ENCODE assay signal across 15 cellular contexts in the genomic region with DNA sequence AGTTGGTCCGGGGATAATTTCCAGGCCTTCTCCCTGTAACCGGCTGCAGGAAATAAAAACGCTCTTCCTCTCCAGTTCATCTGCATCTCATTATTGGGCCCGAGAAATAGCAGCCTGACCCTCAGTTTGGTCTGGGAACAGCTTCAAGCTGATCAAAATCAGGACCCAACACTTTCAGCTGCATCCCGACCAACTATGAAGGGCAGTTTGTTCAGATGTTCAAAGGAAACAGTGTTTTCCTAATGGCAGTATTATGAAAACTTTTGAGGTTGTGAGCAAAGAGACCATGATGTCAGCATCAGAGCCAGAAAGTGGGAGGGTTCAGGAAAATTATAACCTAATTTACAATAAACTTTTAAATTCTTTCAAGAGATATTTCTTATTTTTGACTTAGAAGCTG. TPM values are rescaled to one million over a fixed set of nuclear protein-coding genes. Genes with fewer than 3 reads are reported as not detected.
DNase-seq lines count a peak whose midpoint lies in the region; ATAC-seq, FAIRE-seq and TF ChIP-seq lines count a peak whose summit lies in the region.
"Had no signal": no experiment of that assay in that cellular context is flagged by ENCODE, and none has a peak within 500 bp of the region (broad histone marks: within the 10 kb centered on the region; RNA-seq: fewer than 3 reads in every experiment).

No MANE protein-coding gene starts in this region.

- H3K4me3 Mint-ChIP-seq in activated naive CD4-positive, alpha-beta T cell treated with anti-CD3 and anti-CD28 coated beads, Interleukin-2, amount 50 U/mL, for 24 hours: no peak overlapping the region
- no peak overlapping the region for H3K4me3 Mint-ChIP-seq in activated naive CD8-positive, alpha-beta T cell treated with anti-CD3 and anti-CD28 coated beads, Interleukin-2, amount 50 U/mL, for 24 hours
- H3K4me3 Mint-ChIP-seq: activated CD4-positive, alpha-beta T cell treated with anti-CD3 and anti-CD28 coated beads, Interleukin-2, amount 10 ng/mL, durations not matched to agents 24 days and 14 days; activated naive CD4-positive, alpha-beta T cell treated with anti-CD3 and anti-CD28 coated beads, Interleukin-2, amount 10 ng/mL, durations not matched to agents 7 days and 5 days had no signal

- H3K9me3 ChIP-seq in kidney (ENCODE audit: control insufficient read depth in 1 of 2, low read length in 2 of 2) (no peaks in the 10 kb centered on the region), suprapubic skin (no peaks in the 10 kb centered on the region)

- FAIRE-seq in kidney (lab: Jason Lieb, UNC): no peak
- FAIRE-seq: colon, frontal cortex, urothelium cell line had no signal

- WGBS in suprapubic skin: 52% methylated on average over 5 of the region's 5 CpGs

- intact Hi-C loops in kidney (cut with DNase I): no loop called here

- peaks cover 98% of the 10 kb centered on the region for H3K4me1 Mint-ChIP-seq in activated naive CD4-positive, alpha-beta T cell treated with anti-CD3 and anti-CD28 coated beads, Interleukin-2, amount 50 U/mL, for 24 hours
- peaks cover 94% of the 10 kb centered on the region for H3K4me1 Mint-ChIP-seq in activated naive CD8-positive, alpha-beta T cell treated with anti-CD3 and anti-CD28 coated beads, Interleukin-2, amount 50 U/mL, for 24 hours

- DNase-seq in activated naive CD4-positive, alpha-beta T cell treated with Interleukin-2 at 50 U/mL for 16 hours: no peak
- DNase-seq in activated naive CD8-positive, alpha-beta T cell treated with anti-CD3 and anti-CD28 coated beads, Interleukin-2, amount 50 U/mL, for 24 hours: no peak
- DNase-seq in kidney (no peak), suprapubic skin (ENCODE audit: low spot score in 2 of 2) (no peak), GM13977 (ENCODE audit: low spot score) (no peak), iPS-NIHi7 (ENCODE audit: extremely low spot score) (no peak)
- DNase-seq: activated CD4-positive, alpha-beta T cell treated with anti-CD3 and anti-CD28 coated beads, Interleukin-2, amount 10 ng/mL, durations not matched to agents 24 days and 14 days; activated naive CD4-positive, alpha-beta T cell treated with anti-CD3 and anti-CD28 coated beads, Interleukin-2, amount 10 ng/mL, durations not matched to agents 7 days and 5 days; NCI-H1694 treated with DMSO at 0.1 percent for 48 hours had no signal

- H3K4me3 ChIP-seq in kidney (ENCODE audit: low read length in 2 of 2): no peak overlapping the region
- H3K4me3 ChIP-seq in suprapubic skin: no peak overlapping the region

- TF ChIP-seq POLR2A in suprapubic skin (IDR thresholded peaks at IDR 0.05): no peak

- no peak overlapping the region for H3K9ac ChIP-seq in kidney (ENCODE audit: low read length in 2 of 2)

- H3K27ac Mint-ChIP-seq in activated naive CD4-positive, alpha-beta T cell treated with anti-CD3 and anti-CD28 coated beads, Interleukin-2, amount 50 U/mL, for 24 hours: peak overlapping the region; percentile 30
- peak overlapping the region; percentile 84 for H3K27ac Mint-ChIP-seq in activated naive CD8-positive, alpha-beta T cell treated with anti-CD3 and anti-CD28 coated beads, Interleukin-2, amount 50 U/mL, for 24 hours
- H3K27ac Mint-ChIP-seq: activated naive CD4-positive, alpha-beta T cell treated with anti-CD3 and anti-CD28 coated beads, Interleukin-2, amount 10 ng/mL, durations not matched to agents 7 days and 5 days had no signal

- H3K4me1 ChIP-seq in kidney (ENCODE audit: control insufficient read depth in 1 of 2, insufficient read depth in 1 of 2, low read depth in 1 of 2, low read length in 2 of 2) (peaks cover 49 to 58% of the 10 kb centered on the region in 2 donors), suprapubic skin (peaks cover 82% of the 10 kb centered on the region)

- in situ Hi-C loops in GM13977 (cut with MboI; ENCODE audit: low pct_unique_long_range_greater_than_20kb, low sequenced_read_pairs, unreplicated experiment): no loop called here

- H3K9me3 Mint-ChIP-seq in activated naive CD4-positive, alpha-beta T cell treated with anti-CD3 and anti-CD28 coated beads, Interleukin-2, amount 50 U/mL, for 24 hours: no peaks in the 10 kb centered on the region
- H3K9me3 Mint-ChIP-seq in activated naive CD8-positive, alpha-beta T cell treated with anti-CD3 and anti-CD28 coated beads, Interleukin-2, amount 50 U/mL, for 24 hours: no peaks in the 10 kb centered on the region
- H3K9me3 Mint-ChIP-seq: activated CD4-positive, alpha-beta T cell treated with anti-CD3 and anti-CD28 coated beads, Interleukin-2, amount 10 ng/mL, durations not matched to agents 24 days and 14 days; activated naive CD4-positive, alpha-beta T cell treated with anti-CD3 and anti-CD28 coated beads, Interleukin-2, amount 10 ng/mL, durations not matched to agents 7 days and 5 days; IgD-negative memory B cell had no signal

- no peak for TF ChIP-seq EP300 in suprapubic skin (IDR thresholded peaks at IDR 0.05)

- H3K27me3 Mint-ChIP-seq in activated naive CD4-positive, alpha-beta T cell treated with anti-CD3 and anti-CD28 coated beads, Interleukin-2, amount 50 U/mL, for 24 hours: no peaks in the 10 kb centered on the region
- H3K27me3 Mint-ChIP-seq in activated naive CD8-positive, alpha-beta T cell treated with anti-CD3 and anti-CD28 coated beads, Interleukin-2, amount 50 U/mL, for 24 hours: no peaks in the 10 kb centered on the region
- H3K27me3 Mint-ChIP-seq: activated CD4-positive, alpha-beta T cell treated with anti-CD3 and anti-CD28 coated beads, Interleukin-2, amount 10 ng/mL, durations not matched to agents 24 days and 14 days; activated naive CD4-positive, alpha-beta T cell treated with anti-CD3 and anti-CD28 coated beads, Interleukin-2, amount 10 ng/mL, durations not matched to agents 7 days and 5 days; IgD-negative memory B cell had no signal

- no peak for ATAC-seq in activated naive CD8-positive, alpha-beta T cell treated with anti-CD3 and anti-CD28 coated beads, Interleukin-2, amount 50 U/mL, for 24 hours
- ATAC-seq in HG03469 (IDR thresholded peaks at IDR 0.05; ENCODE audit: unreplicated experiment): no peak

- peaks cover 5% of the 10 kb centered on the region for H3K36me3 Mint-ChIP-seq in activated naive CD4-positive, alpha-beta T cell treated with anti-CD3 and anti-CD28 coated beads, Interleukin-2, amount 50 U/mL, for 24 hours
- peaks cover 16% of the 10 kb centered on the region for H3K36me3 Mint-ChIP-seq in activated naive CD8-positive, alpha-beta T cell treated with anti-CD3 and anti-CD28 coated beads, Interleukin-2, amount 50 U/mL, for 24 hours (ENCODE audit: low read depth)

- H3K36me3 ChIP-seq in kidney (ENCODE audit: control insufficient read depth in 1 of 2, insufficient read depth in 2 of 2, low read length in 2 of 2): no peaks in the 10 kb centered on the region
- no peaks in the 10 kb centered on the region for H3K36me3 ChIP-seq in suprapubic skin

- H3K27ac ChIP-seq in kidney (ENCODE audit: low read depth in 2 of 2, low read length in 2 of 2) (peak overlapping the region; percentile 45 to 61), suprapubic skin (peak overlapping the region; percentile 53)

- no peaks in the 10 kb centered on the region for H3K27me3 ChIP-seq in suprapubic skin

- TF ChIP-seq CTCF in kidney (IDR thresholded peaks at IDR 0.05; ENCODE audit: borderline replicate concordance, extremely low read depth, insufficient read depth) (no peak), suprapubic skin (IDR thresholded peaks at IDR 0.05) (no peak), GM13977 (IDR thresholded peaks at IDR 0.05; ENCODE audit: extremely low read depth, insufficient read depth, missing control alignments) (no peak)

RNA-seq across cellular contexts. Expression of a gene that starts 35.7 kb away (rescaled TPM):
- total RNA-seq in kidney: 122 TPM
- 56.7 TPM for polyA plus RNA-seq in kidney (ENCODE audit: insufficient read depth, low read depth, low replicate concordance)
- total RNA-seq in suprapubic skin: 100 to 1,000 TPM; 132 to 200 (median 176) TPM
